In genomic region chr10:101694674-101695403, GRCh38 we compare ENCODE assay signal across 8 cellular contexts. TPM values are rescaled to one million over a fixed set of nuclear protein-coding genes. Genes with fewer than 3 reads are reported as not detected.
DNase-seq lines count a peak whose midpoint lies in the region; ATAC-seq, FAIRE-seq and TF ChIP-seq lines count a peak whose summit lies in the region.

A gene with protein sequence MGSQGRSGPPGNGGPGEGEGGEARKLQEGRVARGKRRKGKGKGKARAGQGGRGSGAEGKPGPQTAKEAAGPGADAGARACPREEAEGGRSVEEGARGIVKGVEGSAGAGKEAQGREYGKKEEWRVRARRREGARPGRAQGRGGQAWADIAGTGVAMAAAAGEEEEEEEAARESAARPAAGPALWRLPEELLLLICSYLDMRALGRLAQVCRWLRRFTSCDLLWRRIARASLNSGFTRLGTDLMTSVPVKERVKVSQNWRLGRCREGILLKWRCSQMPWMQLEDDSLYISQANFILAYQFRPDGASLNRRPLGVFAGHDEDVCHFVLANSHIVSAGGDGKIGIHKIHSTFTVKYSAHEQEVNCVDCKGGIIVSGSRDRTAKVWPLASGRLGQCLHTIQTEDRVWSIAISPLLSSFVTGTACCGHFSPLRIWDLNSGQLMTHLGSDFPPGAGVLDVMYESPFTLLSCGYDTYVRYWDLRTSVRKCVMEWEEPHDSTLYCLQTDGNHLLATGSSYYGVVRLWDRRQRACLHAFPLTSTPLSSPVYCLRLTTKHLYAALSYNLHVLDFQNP (minus strand): TSS chr10:101695170. CDS start chr10:101695105, 65 bp downstream.

- H3K4me1 ChIP-seq in GM12878 (ENCODE audit: control insufficient read depth, insufficient read depth, low read length): peaks cover 13% of the 10 kb centered on the region
- H3K4me1 ChIP-seq in iPS DF 6.9 (ENCODE audit: control insufficient read depth, insufficient read depth, low read length): 0 out of 2 replicates have a peak, but pooled peaks cover 1% of the 10 kb centered on the region

- ATAC-seq in GM21447 (IDR thresholded peaks at IDR 0.05; ENCODE audit: unreplicated experiment): peak; percentile 66
- ATAC-seq in GM12878: peak; percentile 81

- WGBS in GM12878 (ENCODE audit: insufficient coverage, insufficient replicate concordance, low lambda C conversion rate, missing lambda C conversion rate): 1% methylated on average over 32 of the region's 70 CpGs
- no CpG with 5 or more reads among the region's 70 CpGs for WGBS in iPS DF 6.9 (ENCODE audit: insufficient coverage, insufficient read length)

- peaks cover 66% of the 10 kb centered on the region for H3K79me2 ChIP-seq in GM12878 (ENCODE audit: control insufficient read depth, insufficient read depth, low read length)

- H3K9me3 ChIP-seq in GM12878 (replicated peaks; ENCODE audit: control insufficient read depth, insufficient read depth, low read length) (no peaks in the 10 kb centered on the region), iPS DF 6.9 (ENCODE audit: control insufficient read depth, insufficient read depth, low read length) (no peaks in the 10 kb centered on the region)

- CTCF ChIA-PET in GM12878 (lab: Yijun Ruan, JAX): interaction anchor here (0.8 to 2.4 kb wide), 6 partner anchors 24 to 600 kb away, joined by 3 to 7 read pairs (median 4); no protein-coding TSS in a partner anchor

- peak within 1 kb of the TSS; percentile 94 for H3K9ac ChIP-seq in GM12878 (ENCODE audit: control insufficient read depth, insufficient read depth, low read length)

- H4K20me1 ChIP-seq in GM12878 (ENCODE audit: control insufficient read depth, insufficient read depth): no peaks in the 10 kb centered on the region

- H3K27ac ChIP-seq in GM12878 (ENCODE audit: control insufficient read depth, insufficient read depth) (peak within 1 kb of the TSS; percentile 91), iPS DF 6.9 (ENCODE audit: low read length) (no peak within 1 kb of the TSS)

- BruUV-seq in GM12878 (replicated peaks; lab: Mats Ljungman, UMichigan): no TSS peak

- H3K36me3 ChIP-seq in GM12878 (ENCODE audit: control insufficient read depth in 2 of 2, insufficient read depth in 2 of 2, low read length in 1 of 2): no peaks in the 10 kb centered on the region
- no peaks in the 10 kb centered on the region for H3K36me3 ChIP-seq in iPS DF 6.9 (ENCODE audit: control insufficient read depth, insufficient read depth, low read length)

- SMC1A ChIA-PET in GM12878 (lab: Charles Lee; ENCODE audit: uncharacterized antibody, unreplicated experiment): interaction anchor here (1.0 to 1.2 kb wide), 3 partner anchors 12 to 408 kb away, joined by 3 to 5 read pairs (median 3); no protein-coding TSS in a partner anchor

- H3K27me3 ChIP-seq in GM12878 (replicated peaks in 1 of 2; ENCODE audit: control insufficient read depth in 2 of 2, insufficient read depth in 2 of 2, low read length in 1 of 2) (no peaks in the 10 kb centered on the region), iPS DF 6.9 (ENCODE audit: control insufficient read depth, insufficient read depth, low read length) (no peaks in the 10 kb centered on the region)

- intact Hi-C loops in GM12878 (cut with micrococcal nuclease; ENCODE audit: unreplicated experiment): loop anchor here (5.0 kb wide), 1 partner anchor 87 kb away; the partner anchor contains the start of gene NPM3

- TF ChIP-seq CTCF in GM12878 (IDR thresholded peaks at IDR 0.05 in 2 of 3, conservative IDR thresholded peaks at IDR 0.05 in 1 of 3; ENCODE audit: control insufficient read depth in 2 of 3, extremely low read depth in 1 of 3, insufficient read depth in 1 of 3, low read depth in 3 of 3, low read length in 3 of 3): no peak

- H2AFZ ChIP-seq in GM12878 (ENCODE audit: control insufficient read depth, low read depth, low read length): peak within 1 kb of the TSS; percentile 70

- peak within 1 kb of the TSS; percentile 98 for H3K4me3 ChIP-seq in GM12878
- H3K4me3 ChIP-seq in iPS DF 6.9 (ENCODE audit: low read length): peak within 1 kb of the TSS; percentile 55
- H3K4me3 ChIP-seq in skeletal muscle cell (ENCODE audit: low read depth, low read length): peak within 1 kb of the TSS; percentile 74

- FAIRE-seq in GM12878 (lab: Jason Lieb, UNC): peak; percentile 62

- no peak for TF ChIP-seq RAD21 in GM12878 (IDR thresholded peaks at IDR 0.05; ENCODE audit: insufficient read depth, low read depth, low read length)

- POLR2A ChIA-PET in GM12878 (lab: Charles Lee): interaction anchor here (0.5 to 1.6 kb wide), 6 partner anchors 10 to 372 kb away, joined by 3 to 7 read pairs (median 4); no protein-coding TSS in a partner anchor

- no peak for TF ChIP-seq EP300 in GM12878 (IDR thresholded peaks at IDR 0.05; ENCODE audit: borderline replicate concordance in 1 of 2, control insufficient read depth in 1 of 2, low read depth in 2 of 2, low read length in 2 of 2)

- H3K4me2 ChIP-seq in GM12878 (ENCODE audit: control insufficient read depth, insufficient read depth): peak within 1 kb of the TSS; percentile 83

- in situ Hi-C loops in GM12878 (cut with MboI): no loop called here

- RAD21 ChIA-PET in GM12878 (lab: Charles Lee; ENCODE audit: unreplicated experiment): interaction anchor here (0.6 to 2.3 kb wide), 5 partner anchors 8 to 93 kb away, joined by 3 to 9 read pairs (median 4); no protein-coding TSS in a partner anchor

- TF ChIP-seq POLR2A in GM12878 (IDR thresholded peaks at IDR 0.05; ENCODE audit: low read depth, low read length): peak; percentile 87

- DNase-seq in EH (ENCODE audit: low read depth): peak; percentile 51
- DNase-seq in HuH-7.5 (ENCODE audit: low spot score): peak; percentile 54
- peak; percentile 40 for DNase-seq in T1000 (lab: John Stamatoyannopoulos, UW)
- no peak for DNase-seq in GM12878 (ENCODE audit: low read depth, low spot score)
- DNase-seq in iPS DF 6.9 (ENCODE audit: low read depth, low spot score): no peak
- no peak for DNase-seq in skeletal muscle cell (ENCODE audit: low read depth)
- DNase-seq in NCI-H446 treated with DMSO at 0.1 percent for 48 hours (lab: John Stamatoyannopoulos, UW): no peak

TF ChIP-seq in GM12878, 131 proteins besides CTCF, POLR2A, EP300 and RAD21 (continues in another document):
- TF ChIP-seq CHD1 (IDR thresholded peaks at IDR 0.05; ENCODE audit: low read depth, low read length) (no peak), EED (IDR thresholded peaks at IDR 0.05; ENCODE audit: low read depth) (peak; percentile 22; the same call in 1 of the 2 replicates), BRCA1 (IDR thresholded peaks at IDR 0.05; ENCODE audit: low read depth, low read length) (no peak), NR2C1 (IDR thresholded peaks at IDR 0.05) (peak; percentile 57), SIN3A (IDR thresholded peaks at IDR 0.05; ENCODE audit: low read depth, low read length) (no peak), STAT1 (conservative IDR thresholded peaks at IDR 0.05) (no peak), FOXM1 (IDR thresholded peaks at IDR 0.05; ENCODE audit: low read depth, low read length) (no peak), SMAD1 (IDR thresholded peaks at IDR 0.05; ENCODE audit: low read depth, partially characterized antibody) (no peak)
- TF ChIP-seq, protein P1, sequence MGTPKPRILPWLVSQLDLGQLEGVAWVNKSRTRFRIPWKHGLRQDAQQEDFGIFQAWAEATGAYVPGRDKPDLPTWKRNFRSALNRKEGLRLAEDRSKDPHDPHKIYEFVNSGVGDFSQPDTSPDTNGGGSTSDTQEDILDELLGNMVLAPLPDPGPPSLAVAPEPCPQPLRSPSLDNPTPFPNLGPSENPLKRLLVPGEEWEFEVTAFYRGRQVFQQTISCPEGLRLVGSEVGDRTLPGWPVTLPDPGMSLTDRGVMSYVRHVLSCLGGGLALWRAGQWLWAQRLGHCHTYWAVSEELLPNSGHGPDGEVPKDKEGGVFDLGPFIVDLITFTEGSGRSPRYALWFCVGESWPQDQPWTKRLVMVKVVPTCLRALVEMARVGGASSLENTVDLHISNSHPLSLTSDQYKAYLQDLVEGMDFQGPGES (IDR thresholded peaks at IDR 0.05): no peak
- TF ChIP-seq, protein P2, sequence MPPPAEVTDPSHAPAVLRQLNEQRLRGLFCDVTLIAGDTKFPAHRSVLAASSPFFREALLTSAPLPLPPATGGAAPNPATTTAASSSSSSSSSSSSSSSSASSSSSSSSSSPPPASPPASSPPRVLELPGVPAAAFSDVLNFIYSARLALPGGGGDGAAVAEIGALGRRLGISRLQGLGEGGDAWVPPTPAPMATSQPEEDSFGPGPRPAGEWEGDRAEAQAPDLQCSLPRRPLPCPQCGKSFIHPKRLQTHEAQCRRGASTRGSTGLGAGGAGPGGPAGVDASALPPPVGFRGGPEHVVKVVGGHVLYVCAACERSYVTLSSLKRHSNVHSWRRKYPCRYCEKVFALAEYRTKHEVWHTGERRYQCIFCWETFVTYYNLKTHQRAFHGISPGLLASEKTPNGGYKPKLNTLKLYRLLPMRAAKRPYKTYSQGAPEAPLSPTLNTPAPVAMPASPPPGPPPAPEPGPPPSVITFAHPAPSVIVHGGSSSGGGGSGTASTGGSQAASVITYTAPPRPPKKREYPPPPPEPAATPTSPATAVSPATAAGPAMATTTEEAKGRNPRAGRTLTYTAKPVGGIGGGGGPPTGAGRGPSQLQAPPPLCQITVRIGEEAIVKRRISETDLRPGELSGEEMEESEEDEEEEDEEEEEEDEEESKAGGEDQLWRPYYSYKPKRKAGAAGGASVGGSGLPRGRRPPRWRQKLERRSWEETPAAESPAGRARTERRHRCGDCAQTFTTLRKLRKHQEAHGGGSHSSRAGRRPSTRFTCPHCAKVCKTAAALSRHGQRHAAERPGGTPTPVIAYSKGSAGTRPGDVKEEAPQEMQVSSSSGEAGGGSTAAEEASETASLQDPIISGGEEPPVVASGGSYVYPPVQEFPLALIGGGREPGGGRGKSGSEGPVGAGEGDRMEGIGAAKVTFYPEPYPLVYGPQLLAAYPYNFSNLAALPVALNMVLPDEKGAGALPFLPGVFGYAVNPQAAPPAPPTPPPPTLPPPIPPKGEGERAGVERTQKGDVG (CRISPR knock-in tag; IDR thresholded peaks at IDR 0.05): no peak

RNA-seq across cellular contexts. Expression of the gene that starts here (rescaled TPM):
- 53.0 and 64.6 TPM in 2 replicates for total RNA-seq in GM12878 (2013; cell fraction: nucleolus; rRNA removed)
- total RNA-seq in GM12878 (2014; rRNA removed) (28.5 and 29.2 TPM in 2 replicates), GM12878 (2014; rRNA removed; fragmentation: Illumina TruSeq; extraction: Trizol) (24.8 and 26.5 TPM in 2 replicates), GM12878 (2021) (38.7 and 41.9 TPM in 2 replicates)
- 14.9 TPM for polyA plus RNA-seq in GM12878 (2011; ENCODE audit: low read depth)
- polyA plus RNA-seq in GM12878 (2011; rRNA removed) (27.8 and 38.2 TPM in 2 replicates), GM12878 (2014; fragmentation: Illumina TruSeq; extraction: Trizol) (37.2 and 42.0 TPM in 2 replicates), GM12878 (2014; fragmentation: Nextera tagmentation; extraction: Ambion mirVana) (10 to 100 TPM in 1 of 2 experiments, 1 to 10 TPM in 1; 5.7 to 11.5 TPM), GM12878 (2014; rRNA removed) (30.5 and 34.5 TPM in 2 replicates), GM12878 (2016; fragmentation: Nextera tagmentation; extraction: Ambion mirVana) (1 to 10 TPM; 7.4 to 9.3 TPM)
- 30.3 and 30.4 TPM in 2 replicates for polyA plus RNA-seq in GM12878 (2011; cell fraction: cytosol; rRNA removed)
- 27.5 and 28.0 TPM in 2 replicates for polyA plus RNA-seq in GM12878 (2011; cell fraction: nucleus; rRNA removed)
- 27.9 and 28.1 TPM in 2 replicates for polyA plus RNA-seq in GM12878 (2012)
- polyA minus RNA-seq in GM12878 (2011; rRNA and poly(A)+ RNA removed): 165 and 166 TPM in 2 replicates
- polyA minus RNA-seq in GM12878 (2011; cell fraction: cytosol; rRNA and poly(A)+ RNA removed): 22.9 and 25.5 TPM in 2 replicates
- 22.7 and 43.4 TPM in 2 replicates for polyA minus RNA-seq in GM12878 (2011; cell fraction: nucleus; rRNA and poly(A)+ RNA removed)

Comparison
In these comparisons a context has a peak if more than half of its experiments do, and no peak if none do; other contexts are left out.
1. DNase-seq: peak in EH (single experiment), HuH-7.5 (single experiment) and T1000 (single experiment); none in GM12878 (single experiment), iPS DF 6.9 (single experiment), skeletal muscle cell (single experiment) and NCI-H446 treated with DMSO at 0.1 percent for 48 hours (single experiment).
2. Peak in every context shown above with its lines, with median percentiles within 50 percentile points of each other: H3K4me3 ChIP-seq.